ENCODE assay signal across 8 cellular contexts in genomic region chr7:2843711-2844152, GRCh38. TPM values are rescaled to one million over a fixed set of nuclear protein-coding genes. Genes with fewer than 3 reads are reported as not detected.
DNase-seq lines count a peak whose midpoint lies in the region; ATAC-seq and TF ChIP-seq lines count a peak whose summit lies in the region.

No MANE protein-coding gene starts in this region.

- peak; percentile 47 for DNase-seq in Ammon's horn (ENCODE audit: low spot score)
- DNase-seq in adipocyte (ENCODE audit: low read depth) = peak; percentile 71

- no peaks in the 10 kb centered on the region; the same call in 1 of the 2 replicates for H3K36me3 ChIP-seq in OCI-LY1 (ENCODE audit: insufficient read depth, low read length)
- H3K36me3 ChIP-seq in adipocyte (ENCODE audit: control insufficient read depth, insufficient read depth, low read length, severe bottlenecking) = no peaks in the 10 kb centered on the region
- peaks cover 0 to 9% (median 4%) of the 10 kb centered on the region in 3 donors for H3K36me3 ChIP-seq in skeletal muscle tissue (ENCODE audit: control insufficient read depth in 3 of 3, insufficient read depth in 3 of 3, low read length in 3 of 3)

- H3K9ac ChIP-seq in OCI-LY1 (ENCODE audit: low read length) (peak overlapping the region; percentile 50; the same call in 1 of the 2 replicates), adipocyte (ENCODE audit: low read length) (peak overlapping the region; percentile 87), skeletal muscle tissue (ENCODE audit: low read depth in 1 of 3, low read length in 3 of 3) (peak overlapping the region; percentile 57 to 79 (median 70))

- H3K27me3 ChIP-seq in OCI-LY1 (ENCODE audit: insufficient read depth, low read length) (peaks cover 5% of the 10 kb centered on the region; the same call in 1 of the 2 replicates), adipocyte (replicated peaks; ENCODE audit: control insufficient read depth, insufficient read depth, low read length) (no peaks in the 10 kb centered on the region), skeletal muscle tissue (ENCODE audit: control insufficient read depth in 3 of 3, insufficient read depth in 3 of 3, low read length in 3 of 3) (no peaks in the 10 kb centered on the region)

- ATAC-seq in GM21786 (IDR thresholded peaks at IDR 0.05; ENCODE audit: unreplicated experiment) (peak; percentile 16), GM21619 (IDR thresholded peaks at IDR 0.05; ENCODE audit: unreplicated experiment) (no peak), HG03159 (IDR thresholded peaks at IDR 0.05; ENCODE audit: unreplicated experiment) (no peak)

- no peaks in the 10 kb centered on the region for H3F3A ChIP-seq in OCI-LY1 (ENCODE audit: insufficient read depth, low read length)

- H3K4me3 ChIP-seq in OCI-LY1 (ENCODE audit: low read depth, low read length, poor library complexity, severe bottlenecking) = peak overlapping the region; percentile 64
- peak overlapping the region; percentile 83 for H3K4me3 ChIP-seq in adipocyte (ENCODE audit: low read length)
- peak overlapping the region; percentile 75 for H3K4me3 ChIP-seq in iPS-11a (ENCODE audit: low read depth, low read length)
- peak overlapping the region; percentile 66 to 84 (median 80) for H3K4me3 ChIP-seq in skeletal muscle tissue (ENCODE audit: low read length in 3 of 3)

- H3K9me3 ChIP-seq in OCI-LY1 (ENCODE audit: low read length) (0 out of 2 replicates have a peak, but pooled peaks cover 3% of the 10 kb centered on the region), adipocyte (ENCODE audit: control insufficient read depth, low read length) (no peaks in the 10 kb centered on the region), skeletal muscle tissue (ENCODE audit: control insufficient read depth in 3 of 3, low read length in 3 of 3) (no peaks in the 10 kb centered on the region)

- H4K20me1 ChIP-seq in OCI-LY1 (ENCODE audit: insufficient read depth, low read length) = no peaks in the 10 kb centered on the region

- H3K27ac ChIP-seq in OCI-LY1 (ENCODE audit: low read depth, low read length, poor library complexity, severe bottlenecking) (no peak overlapping the region), skeletal muscle tissue (ENCODE audit: low read depth, low read length) (no peak overlapping the region)

- TF ChIP-seq CTCF in OCI-LY1 (IDR thresholded peaks at IDR 0.05; ENCODE audit: low read length) = no peak

- peak overlapping the region; percentile 74 for H3K4me2 ChIP-seq in OCI-LY1 (ENCODE audit: low read length)

- H3K4me1 ChIP-seq in OCI-LY1 (ENCODE audit: insufficient read depth, low read length, severe bottlenecking) = peaks cover 18% of the 10 kb centered on the region
- peaks cover 32% of the 10 kb centered on the region for H3K4me1 ChIP-seq in adipocyte (ENCODE audit: control insufficient read depth, insufficient read depth, low read length)
- H3K4me1 ChIP-seq in skeletal muscle tissue (ENCODE audit: control insufficient read depth in 3 of 3, insufficient read depth in 3 of 3, low read length in 3 of 3) = peaks cover 16 to 19% (median 17%) of the 10 kb centered on the region in 3 donors

- no peak overlapping the region for H2AFZ ChIP-seq in OCI-LY1 (ENCODE audit: low read length)

- H3K9me2 ChIP-seq in OCI-LY1 (ENCODE audit: low read depth, low read length) = no peaks in the 10 kb centered on the region

- no peaks in the 10 kb centered on the region for H3K79me2 ChIP-seq in OCI-LY1 (ENCODE audit: insufficient read depth, low read length)

RNA-seq across cellular contexts. Expression of gene GNA12, which starts 0.4 kb away (rescaled TPM):
- 9.9 TPM for total RNA-seq in skeletal muscle tissue
